In genomic region chr12:40202095-40203059, GRCh38 we compare ENCODE assay signal across 19 cellular contexts. TPM values are rescaled to one million over a fixed set of nuclear protein-coding genes. Genes with fewer than 3 reads are reported as not detected.
DNase-seq lines count a peak whose midpoint lies in the region; ATAC-seq and TF ChIP-seq lines count a peak whose summit lies in the region.
"Had no signal": no experiment of that assay in that cellular context is flagged by ENCODE, and none has a peak within 500 bp of the region (broad histone marks: within the 10 kb centered on the region; RNA-seq: fewer than 3 reads in every experiment).

No MANE protein-coding gene starts in this region.

- H3K27me3 ChIP-seq in neutrophil: no peaks in the 10 kb centered on the region
- H3K27me3 ChIP-seq: esophagus squamous epithelium, vagina had no signal

- no peaks in the 10 kb centered on the region for H3K4me1 Mint-ChIP-seq in activated T-helper 2 cell treated with anti-CD3 and anti-CD28 coated beads, Interferon-gamma antibody, Interleukin-2, Interleukin-4, amounts not matched to agents 10 μg/mL and 5 μg/mL and 100 μg/mL, durations not matched to agents 14 hours and 24 hours and 36 hours (ENCODE audit: low read depth)
- H3K4me1 Mint-ChIP-seq: nephron had no signal

- no peak for TF ChIP-seq CTCF in neutrophil (IDR thresholded peaks at IDR 0.05)

- no peaks in the 10 kb centered on the region for H3K9me3 Mint-ChIP-seq in activated T-helper 2 cell treated with anti-CD3 and anti-CD28 coated beads, Interferon-gamma antibody, Interleukin-2, Interleukin-4, amounts not matched to agents 10 μg/mL and 5 μg/mL and 100 μg/mL, durations not matched to agents 14 hours and 24 hours and 36 hours
- H3K9me3 Mint-ChIP-seq: nephron had no signal

- no peak overlapping the region for H3K27ac Mint-ChIP-seq in activated T-helper 2 cell treated with anti-CD3 and anti-CD28 coated beads, Interferon-gamma antibody, Interleukin-2, Interleukin-4, amounts not matched to agents 10 μg/mL and 5 μg/mL and 100 μg/mL, durations not matched to agents 14 hours and 24 hours and 36 hours
- H3K27ac Mint-ChIP-seq: nephron had no signal

- ATAC-seq in GM18520 (IDR thresholded peaks at IDR 0.05; ENCODE audit: unreplicated experiment) (peak; percentile 60), HG03060 (IDR thresholded peaks at IDR 0.05; ENCODE audit: low read depth, unreplicated experiment) (peak; percentile 62)
- ATAC-seq: left ventricle myocardium superior had no signal

- no peaks in the 10 kb centered on the region for H3K36me3 Mint-ChIP-seq in activated T-helper 2 cell treated with anti-CD3 and anti-CD28 coated beads, Interferon-gamma antibody, Interleukin-2, Interleukin-4, amounts not matched to agents 10 μg/mL and 5 μg/mL and 100 μg/mL, durations not matched to agents 14 hours and 24 hours and 36 hours (ENCODE audit: low read depth)

- intact Hi-C loops in activated T-helper 2 cell treated with anti-CD3 and anti-CD28 coated beads, Interferon-gamma antibody, Interleukin-2, Interleukin-4, amounts not matched to agents 10 μg/mL and 5 μg/mL and 100 μg/mL, durations not matched to agents 14 hours and 24 hours and 36 hours (cut with micrococcal nuclease): no loop called here

- peak overlapping the region; percentile 57 for H3K27ac ChIP-seq in neutrophil
- H3K27ac ChIP-seq: coronary artery, esophagus squamous epithelium, vagina had no signal

- peaks cover 9% of the 10 kb centered on the region for H3K27me3 Mint-ChIP-seq in activated T-helper 2 cell treated with anti-CD3 and anti-CD28 coated beads, Interferon-gamma antibody, Interleukin-2, Interleukin-4, amounts not matched to agents 10 μg/mL and 5 μg/mL and 100 μg/mL, durations not matched to agents 14 hours and 24 hours and 36 hours (ENCODE audit: low read depth)

- H3K4me3 Mint-ChIP-seq in activated T-helper 2 cell treated with anti-CD3 and anti-CD28 coated beads, Interferon-gamma antibody, Interleukin-2, Interleukin-4, amounts not matched to agents 10 μg/mL and 5 μg/mL and 100 μg/mL, durations not matched to agents 14 hours and 24 hours and 36 hours (ENCODE audit: low read depth): no peak overlapping the region
- H3K4me3 Mint-ChIP-seq: nephron had no signal

- DNase-seq in NOMO-1 treated with DMSO at 0.1 percent for 48 hours (lab: John Stamatoyannopoulos, UW; ENCODE audit: unreplicated experiment): peak; percentile 89
- no peak for DNase-seq in activated T-helper 2 cell treated with anti-CD3 and anti-CD28 coated beads, Interferon-gamma antibody, Interleukin-2, Interleukin-4, amounts not matched to agents 10 μg/mL and 5 μg/mL and 100 μg/mL, durations not matched to agents 14 hours and 24 hours and 36 hours (ENCODE audit: low spot score)
- no peak for DNase-seq in kidney tubule cell (ENCODE audit: low spot score)
- no peak for DNase-seq in NCI-H1694 treated with DMSO at 0.1 percent for 48 hours (lab: John Stamatoyannopoulos, UW)
- no peak for DNase-seq in GM19240 (ENCODE audit: insufficient read length, low spot score)
- DNase-seq: activated CD4-positive, alpha-beta T cell treated with anti-CD3 and anti-CD28 coated beads for 4 hours; activated T-cell treated with anti-CD3 and anti-CD28 coated beads, Interleukin-2, amount 50 U/mL, for 48 hours; DMS79; esophagus squamous epithelium; left ventricle myocardium superior; stimulated activated CD4-positive, alpha-beta T cell treated with anti-CD3 and anti-CD28 coated beads, Interleukin-4, amount 100 ng/mL, for 1 hour; stimulated activated naive CD4-positive, alpha-beta T cell; T-helper 1 cell had no signal

- no peaks in the 10 kb centered on the region for H3K36me3 ChIP-seq in neutrophil
- H3K36me3 ChIP-seq: esophagus squamous epithelium, vagina had no signal

- no peaks in the 10 kb centered on the region for H3K9me3 ChIP-seq in neutrophil
- H3K9me3 ChIP-seq: esophagus squamous epithelium, vagina had no signal

- no peak overlapping the region for H3K4me3 ChIP-seq in neutrophil (ENCODE audit: low read depth in 1 of 2, low read length in 1 of 2)
- H3K4me3 ChIP-seq: coronary artery, esophagus squamous epithelium, vagina had no signal

- H3K4me1 ChIP-seq in neutrophil (ENCODE audit: control insufficient read depth in 1 of 2, insufficient read depth in 1 of 2, low read depth in 1 of 2, low read length in 1 of 2): peaks cover 24 to 44% of the 10 kb centered on the region in 2 experiments
- H3K4me1 ChIP-seq: vagina had no signal

RNA-seq across cellular contexts. Expression of gene LRRK2, which starts 22.4 kb away (rescaled TPM):
- total RNA-seq in activated T-helper 2 cell treated with anti-CD3 and anti-CD28 coated beads, Interferon-gamma antibody, Interleukin-2, Interleukin-4, amounts not matched to agents 10 μg/mL and 5 μg/mL and 100 μg/mL, durations not matched to agents 14 hours and 24 hours and 36 hours: not detected in 2 replicates
